ENCODE assay signal across 13 cellular contexts in genomic region chr5:123814796-123815479, GRCh38.
DNase-seq lines count a peak whose midpoint lies in the region; ATAC-seq and TF ChIP-seq lines count a peak whose summit lies in the region.
"Had no signal": no experiment of that assay in that cellular context is flagged by ENCODE, and none has a peak within 500 bp of the region (broad histone marks: within the 10 kb centered on the region; RNA-seq: fewer than 3 reads in every experiment).

No MANE protein-coding gene starts in this region.

- H3K9me3 Mint-ChIP-seq in CD4-positive, alpha-beta T cell: no peaks in the 10 kb centered on the region
- H3K9me3 Mint-ChIP-seq: stimulated activated naive CD8-positive, alpha-beta T cell treated with anti-CD3 and anti-CD28 coated beads, Interleukin-15, Interleukin-2, amounts not matched to agents 100 ng/mL and 50 ng/mL, for 24 hours had no signal

- CTCF ChIA-PET in CD4-positive, alpha-beta T cell (lab: Charles Lee): no interaction called here
- CTCF ChIA-PET in RWPE1 (lab: Yijun Ruan, JAX): interaction anchor here (0.6 kb wide), 1 partner anchor 67 kb away, joined by 3 read pairs; no protein-coding TSS in a partner anchor

- H2AFZ ChIP-seq in fibroblast of lung (ENCODE audit: low read length) (no peak overlapping the region), neuron (ENCODE audit: low read depth, low read length) (peak overlapping the region; percentile 7)

- no peaks in the 10 kb centered on the region for H4K20me1 ChIP-seq in fibroblast of lung (ENCODE audit: control insufficient read depth, extremely low read depth, insufficient read depth, low read length)

- DNase-seq in H7: peak; percentile 2
- peak; percentile 49 for DNase-seq in SHP77 treated with DMSO at 0.1 percent for 48 hours (lab: John Stamatoyannopoulos, UW)
- DNase-seq in fibroblast of lung (ENCODE audit: low read depth in 2 of 2): peak; percentile 27 to 66
- no peak for DNase-seq in CD4-positive, alpha-beta T cell
- no peak for DNase-seq in RWPE1 (ENCODE audit: low spot score)
- DNase-seq in activated naive CD4-positive, alpha-beta T cell treated with anti-CD3 and anti-CD28 coated beads, Interleukin-2, amount 50 U/mL, for 16 hours: no peak
- DNase-seq in stimulated activated CD4-positive, alpha-beta T cell treated with anti-CD3 and anti-CD28 coated beads, Interleukin-2, amount 100 ng/mL, for 48 hours: no peak
- DNase-seq: activated T-cell treated with anti-CD3 and anti-CD28 coated beads for 4 hours, cortex of kidney, immature natural killer cell, T-helper 9 cell had no signal

- intact Hi-C loops in CD4-positive, alpha-beta T cell (cut with DNase I, micrococcal nuclease): no loop called here

- no peak overlapping the region for H3K4me3 ChIP-seq in H7 (ENCODE audit: insufficient read depth, low read depth, low read length)
- no peak overlapping the region for H3K4me3 ChIP-seq in fibroblast of lung (replicated peaks in 1 of 4; ENCODE audit: control extremely low read depth in 1 of 4, insufficient read depth in 1 of 4, low read depth in 3 of 4, low read length in 4 of 4)
- H3K4me3 ChIP-seq in neuron (ENCODE audit: low read length): no peak overlapping the region

- H3K79me2 ChIP-seq in fibroblast of lung (ENCODE audit: control insufficient read depth, insufficient read depth, low read length): no peaks in the 10 kb centered on the region

- no peak overlapping the region for H3K4me3 Mint-ChIP-seq in CD4-positive, alpha-beta T cell
- H3K4me3 Mint-ChIP-seq: immature natural killer cell; stimulated activated naive CD8-positive, alpha-beta T cell treated with anti-CD3 and anti-CD28 coated beads, Interleukin-15, Interleukin-2, amounts not matched to agents 100 ng/mL and 50 ng/mL, for 24 hours had no signal

- no peaks in the 10 kb centered on the region for H3K27me3 Mint-ChIP-seq in CD4-positive, alpha-beta T cell
- H3K27me3 Mint-ChIP-seq: stimulated activated naive CD8-positive, alpha-beta T cell treated with anti-CD3 and anti-CD28 coated beads, Interleukin-15, Interleukin-2, amounts not matched to agents 100 ng/mL and 50 ng/mL, for 24 hours had no signal

- TF ChIP-seq CTCF in fibroblast of lung (conservative IDR thresholded peaks at IDR 0.05 in 1 of 2, IDR thresholded peaks at IDR 0.05 in 1 of 2; ENCODE audit: low read depth in 1 of 2, low read length in 2 of 2) (no peak), RWPE1 (conservative IDR thresholded peaks at IDR 0.05; ENCODE audit: low read depth) (no peak)
- no peak for TF ChIP-seq CTCF in CD4-positive, alpha-beta T cell (IDR thresholded peaks at IDR 0.05)

- H3K4me2 ChIP-seq in fibroblast of lung (ENCODE audit: extremely low read depth, insufficient read depth, low read length): no peak overlapping the region

- H3K36me3 Mint-ChIP-seq in CD4-positive, alpha-beta T cell (ENCODE audit: low read depth): no peaks in the 10 kb centered on the region
- H3K36me3 Mint-ChIP-seq: immature natural killer cell had no signal

- no peak overlapping the region for H3K27ac Mint-ChIP-seq in CD4-positive, alpha-beta T cell
- H3K27ac Mint-ChIP-seq: immature natural killer cell; stimulated activated naive CD8-positive, alpha-beta T cell treated with anti-CD3 and anti-CD28 coated beads, Interleukin-15, Interleukin-2, amounts not matched to agents 100 ng/mL and 50 ng/mL, for 24 hours had no signal

- H3K9me3 ChIP-seq in fibroblast of lung (ENCODE audit: control insufficient read depth, insufficient read depth, low read depth, low read length) (no peaks in the 10 kb centered on the region), neuron (ENCODE audit: low read length) (no peaks in the 10 kb centered on the region)
- H3K9me3 ChIP-seq in CD4-positive, alpha-beta T cell (ENCODE audit: control insufficient read depth, low read length): no peaks in the 10 kb centered on the region

- POLR2A ChIA-PET in CD4-positive, alpha-beta T cell (lab: Charles Lee): no interaction called here
- POLR2A ChIA-PET in RWPE1 (lab: Yijun Ruan, JAX; ENCODE audit: low non-redundant PET): no interaction called here

- no peak overlapping the region for H3K9ac ChIP-seq in fibroblast of lung (ENCODE audit: insufficient read depth, low read length)

- H3K4me1 Mint-ChIP-seq in CD4-positive, alpha-beta T cell (ENCODE audit: low read depth): no peaks in the 10 kb centered on the region
- H3K4me1 Mint-ChIP-seq: immature natural killer cell had no signal

- H3K4me1 ChIP-seq in fibroblast of lung (ENCODE audit: control insufficient read depth, extremely low read depth, insufficient read depth, low read length): no peaks in the 10 kb centered on the region
- H3K4me1 ChIP-seq in neuron (ENCODE audit: insufficient read depth, low read length): peaks cover 62% of the 10 kb centered on the region

- H3K36me3 ChIP-seq in H7 (replicated peaks; ENCODE audit: control insufficient read depth, insufficient read depth, low read length): no peaks in the 10 kb centered on the region
- H3K36me3 ChIP-seq in fibroblast of lung (ENCODE audit: control insufficient read depth, insufficient read depth, low read length): no peaks in the 10 kb centered on the region
- no peaks in the 10 kb centered on the region for H3K36me3 ChIP-seq in neuron (ENCODE audit: insufficient read depth, low read length)

- H3K27me3 ChIP-seq in H7 (ENCODE audit: control insufficient read depth, insufficient read depth, low read length) (no peaks in the 10 kb centered on the region), fibroblast of lung (ENCODE audit: control insufficient read depth, insufficient read depth, low read length) (no peaks in the 10 kb centered on the region), neuron (ENCODE audit: insufficient read depth, low read length) (no peaks in the 10 kb centered on the region)
- no peaks in the 10 kb centered on the region for H3K27me3 ChIP-seq in CD4-positive, alpha-beta T cell (ENCODE audit: control insufficient read depth, insufficient read depth, low read length)

- no peak for ATAC-seq in CD4-positive, alpha-beta T cell (ENCODE audit: poor library complexity)

- H3K27ac ChIP-seq in fibroblast of lung (ENCODE audit: insufficient read depth, low read length) (no peak overlapping the region), RWPE1 (no peak overlapping the region)
- no peak overlapping the region for H3K27ac ChIP-seq in CD4-positive, alpha-beta T cell (ENCODE audit: low read depth, low read length)

Comparison
In these comparisons a context has a peak if more than half of its experiments do, and no peak if none do; other contexts are left out.
1. DNase-seq: peak in H7 (single experiment), SHP77 treated with DMSO at 0.1 percent for 48 hours (single experiment) and fibroblast of lung (2 of 2); none in CD4-positive, alpha-beta T cell (0 of 10), RWPE1 (single experiment), activated naive CD4-positive, alpha-beta T cell treated with anti-CD3 and anti-CD28 coated beads, Interleukin-2, amount 50 U/mL, for 16 hours (single experiment) and stimulated activated CD4-positive, alpha-beta T cell treated with anti-CD3 and anti-CD28 coated beads, Interleukin-2, amount 100 ng/mL, for 48 hours (0 of 2).